Comparison of ENCODE assay signal across 9 cellular contexts in the genomic region with DNA sequence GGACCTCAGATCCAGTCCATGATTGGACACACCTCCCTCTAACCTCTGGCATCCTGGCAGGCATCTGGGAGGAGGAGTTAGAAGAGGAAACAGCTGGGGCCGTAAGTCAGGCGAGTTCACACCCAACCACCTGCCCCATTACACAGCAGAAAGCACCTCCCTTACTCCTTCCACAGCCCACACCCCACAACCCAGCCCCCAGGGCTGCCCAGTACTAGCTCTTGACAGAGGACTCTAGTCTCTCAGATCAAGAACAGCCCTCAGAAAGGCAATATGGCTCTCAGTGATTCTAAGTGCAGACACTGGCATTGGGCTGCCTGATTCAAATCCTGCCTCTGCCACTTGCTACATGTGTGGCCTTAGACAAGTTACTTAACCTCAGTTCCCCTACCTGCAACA. TPM values are rescaled to one million over a fixed set of nuclear protein-coding genes. Genes with fewer than 3 reads are reported as not detected.
A peak's percentile ranks its signal among the peaks of the same experiment; 100 is the strongest.
DNase-seq lines count a peak whose midpoint lies in the region; ATAC-seq, FAIRE-seq and TF ChIP-seq lines count a peak whose summit lies in the region.
"Had no signal": no experiment of that assay in that cellular context is flagged by ENCODE, and none has a peak within 500 bp of the region (broad histone marks: within the 10 kb centered on the region; RNA-seq: fewer than 3 reads in every experiment).

No MANE protein-coding gene starts in this region.

- H3K36me3 ChIP-seq in effector memory CD4-positive, alpha-beta T cell (ENCODE audit: control insufficient read depth, insufficient read depth, low read length): no peaks in the 10 kb centered on the region

- H3K9me3 Mint-ChIP-seq in WTC11 (no peaks in the 10 kb centered on the region), natural killer cell (no peaks in the 10 kb centered on the region)
- H3K9me3 Mint-ChIP-seq: stimulated activated naive CD8-positive, alpha-beta T cell treated with anti-CD3 and anti-CD28 coated beads, Interleukin-15, Interleukin-2, amounts not matched to agents 100 ng/mL and 50 ng/mL, for 24 hours had no signal

- no peak for DNase-seq in WTC11 (ENCODE audit: low spot score)
- no peak for DNase-seq in natural killer cell
- no peak for DNase-seq in D721Med (ENCODE audit: insufficient read length, low spot score)
- DNase-seq in effector memory CD4-positive, alpha-beta T cell: no peak
- no peak for DNase-seq in central memory CD4-positive, alpha-beta T cell

- TF ChIP-seq CTCF in WTC11 (IDR thresholded peaks at IDR 0.05) (no peak), natural killer cell (IDR thresholded peaks at IDR 0.05) (no peak), D721Med (IDR thresholded peaks at IDR 0.05; ENCODE audit: insufficient read depth, missing control alignments) (no peak)

- intact Hi-C loops in natural killer cell (cut with micrococcal nuclease): no loop called here

- no peaks in the 10 kb centered on the region for H3K4me1 ChIP-seq in effector memory CD4-positive, alpha-beta T cell (ENCODE audit: control insufficient read depth, insufficient read depth, low read length, poor library complexity, severe bottlenecking)

- CTCF ChIA-PET in WTC11 (lab: Charles Lee): interaction anchor here (0.9 to 1.9 kb wide), 7 partner anchors 12 to 429 kb away, joined by 3 to 7 read pairs (median 4); no protein-coding TSS in a partner anchor

- H3K36me3 Mint-ChIP-seq in WTC11: no peaks in the 10 kb centered on the region
- no peaks in the 10 kb centered on the region for H3K36me3 Mint-ChIP-seq in natural killer cell

- FAIRE-seq in D721Med (lab: Jason Lieb, UNC): no peak

- H3K27me3 ChIP-seq in effector memory CD4-positive, alpha-beta T cell (replicated peaks; ENCODE audit: control insufficient read depth, insufficient read depth, low read length, poor library complexity, severe bottlenecking): no peaks in the 10 kb centered on the region

- no peak overlapping the region for H3K4me3 ChIP-seq in effector memory CD4-positive, alpha-beta T cell (ENCODE audit: insufficient read depth, low read depth, low read length, poor library complexity, severe bottlenecking)

- no peaks in the 10 kb centered on the region for H3K9me3 ChIP-seq in effector memory CD4-positive, alpha-beta T cell (ENCODE audit: control insufficient read depth, low read length)

- H3K4me3 Mint-ChIP-seq in WTC11 (no peak overlapping the region), natural killer cell (no peak overlapping the region)
- H3K4me3 Mint-ChIP-seq: stimulated activated naive CD8-positive, alpha-beta T cell treated with anti-CD3 and anti-CD28 coated beads, Interleukin-15, Interleukin-2, amounts not matched to agents 100 ng/mL and 50 ng/mL, for 24 hours had no signal

- peak; percentile 75 for ATAC-seq in GM18517 (IDR thresholded peaks at IDR 0.05; ENCODE audit: unreplicated experiment)
- peak; percentile 69 for ATAC-seq in HG02885 (IDR thresholded peaks at IDR 0.05; ENCODE audit: poor library complexity, unreplicated experiment)
- ATAC-seq in WTC11: peak; percentile 49
- peak in 2 of 3 donors; percentile 43 to 63 for ATAC-seq in natural killer cell
- no peak for ATAC-seq in GM19455 (IDR thresholded peaks at IDR 0.05; ENCODE audit: unreplicated experiment)

- H3K27ac Mint-ChIP-seq in WTC11 (no peak overlapping the region), natural killer cell (no peak overlapping the region)
- H3K27ac Mint-ChIP-seq: stimulated activated naive CD8-positive, alpha-beta T cell treated with anti-CD3 and anti-CD28 coated beads, Interleukin-15, Interleukin-2, amounts not matched to agents 100 ng/mL and 50 ng/mL, for 24 hours had no signal

- H3K27me3 Mint-ChIP-seq in WTC11 (ENCODE audit: low read depth): no peaks in the 10 kb centered on the region
- peaks cover 0 to 7% of the 10 kb centered on the region in 2 donors for H3K27me3 Mint-ChIP-seq in natural killer cell (ENCODE audit: low read depth in 2 of 2)
- H3K27me3 Mint-ChIP-seq: stimulated activated naive CD8-positive, alpha-beta T cell treated with anti-CD3 and anti-CD28 coated beads, Interleukin-15, Interleukin-2, amounts not matched to agents 100 ng/mL and 50 ng/mL, for 24 hours had no signal

- H3K27ac ChIP-seq in effector memory CD4-positive, alpha-beta T cell (ENCODE audit: insufficient read depth, low read length, poor library complexity, severe bottlenecking): no peak overlapping the region

- POLR2A ChIA-PET in WTC11 (lab: Charles Lee): no interaction called here

- H3K4me1 Mint-ChIP-seq in WTC11: peaks cover 14% of the 10 kb centered on the region
- H3K4me1 Mint-ChIP-seq in natural killer cell: peaks cover 17 to 18% of the 10 kb centered on the region in 2 donors

TF ChIP-seq in WTC11, 78 proteins besides CTCF, POLR2A, EP300 and RAD21:
- TF ChIP-seq, protein P1, sequence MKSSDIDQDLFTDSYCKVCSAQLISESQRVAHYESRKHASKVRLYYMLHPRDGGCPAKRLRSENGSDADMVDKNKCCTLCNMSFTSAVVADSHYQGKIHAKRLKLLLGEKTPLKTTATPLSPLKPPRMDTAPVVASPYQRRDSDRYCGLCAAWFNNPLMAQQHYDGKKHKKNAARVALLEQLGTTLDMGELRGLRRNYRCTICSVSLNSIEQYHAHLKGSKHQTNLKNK (CRISPR knock-in tag; IDR thresholded peaks at IDR 0.05): no peak
- TF ChIP-seq, protein P2, sequence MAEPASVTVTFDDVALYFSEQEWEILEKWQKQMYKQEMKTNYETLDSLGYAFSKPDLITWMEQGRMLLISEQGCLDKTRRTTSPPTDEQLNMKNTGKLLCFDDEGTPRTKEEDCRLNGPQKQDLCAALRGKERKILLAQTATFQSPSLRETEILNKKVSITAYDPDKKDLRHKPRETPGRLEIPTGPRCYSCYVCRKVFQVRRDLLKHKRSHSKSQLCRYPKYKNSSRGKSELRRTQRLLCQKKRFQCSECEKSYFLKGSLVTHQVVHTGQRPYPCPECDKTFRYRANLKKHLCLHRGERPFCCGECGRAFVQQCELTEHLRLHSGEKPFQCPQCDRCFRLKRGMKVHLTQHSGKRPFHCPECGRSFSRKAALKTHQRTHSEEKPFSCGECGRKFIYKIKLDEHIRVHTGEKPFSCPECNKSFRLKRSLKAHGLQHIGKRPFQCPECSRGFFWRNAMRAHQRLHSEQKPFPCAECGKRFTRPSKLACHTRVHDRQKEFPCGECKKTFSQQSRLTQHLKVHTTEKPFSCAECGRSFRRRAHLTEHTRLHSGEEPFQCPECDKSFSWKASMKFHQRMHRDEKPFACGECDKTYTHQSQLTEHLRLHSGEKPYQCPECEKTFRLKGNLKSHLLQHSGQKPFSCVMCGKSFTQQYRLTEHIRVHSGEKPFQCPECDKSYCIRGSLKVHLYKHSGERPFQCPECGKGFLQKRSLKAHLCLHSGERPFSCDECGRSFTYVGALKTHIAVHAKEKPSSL (CRISPR knock-in tag; conservative IDR thresholded peaks at IDR 0.05): no peak
- TF ChIP-seq, protein P3, sequence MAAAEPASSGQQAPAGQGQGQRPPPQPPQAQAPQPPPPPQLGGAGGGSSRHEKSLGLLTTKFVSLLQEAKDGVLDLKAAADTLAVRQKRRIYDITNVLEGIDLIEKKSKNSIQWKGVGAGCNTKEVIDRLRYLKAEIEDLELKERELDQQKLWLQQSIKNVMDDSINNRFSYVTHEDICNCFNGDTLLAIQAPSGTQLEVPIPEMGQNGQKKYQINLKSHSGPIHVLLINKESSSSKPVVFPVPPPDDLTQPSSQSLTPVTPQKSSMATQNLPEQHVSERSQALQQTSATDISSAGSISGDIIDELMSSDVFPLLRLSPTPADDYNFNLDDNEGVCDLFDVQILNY (CRISPR knock-in tag; IDR thresholded peaks at IDR 0.05): no peak
- TF ChIP-seq, protein P4, sequence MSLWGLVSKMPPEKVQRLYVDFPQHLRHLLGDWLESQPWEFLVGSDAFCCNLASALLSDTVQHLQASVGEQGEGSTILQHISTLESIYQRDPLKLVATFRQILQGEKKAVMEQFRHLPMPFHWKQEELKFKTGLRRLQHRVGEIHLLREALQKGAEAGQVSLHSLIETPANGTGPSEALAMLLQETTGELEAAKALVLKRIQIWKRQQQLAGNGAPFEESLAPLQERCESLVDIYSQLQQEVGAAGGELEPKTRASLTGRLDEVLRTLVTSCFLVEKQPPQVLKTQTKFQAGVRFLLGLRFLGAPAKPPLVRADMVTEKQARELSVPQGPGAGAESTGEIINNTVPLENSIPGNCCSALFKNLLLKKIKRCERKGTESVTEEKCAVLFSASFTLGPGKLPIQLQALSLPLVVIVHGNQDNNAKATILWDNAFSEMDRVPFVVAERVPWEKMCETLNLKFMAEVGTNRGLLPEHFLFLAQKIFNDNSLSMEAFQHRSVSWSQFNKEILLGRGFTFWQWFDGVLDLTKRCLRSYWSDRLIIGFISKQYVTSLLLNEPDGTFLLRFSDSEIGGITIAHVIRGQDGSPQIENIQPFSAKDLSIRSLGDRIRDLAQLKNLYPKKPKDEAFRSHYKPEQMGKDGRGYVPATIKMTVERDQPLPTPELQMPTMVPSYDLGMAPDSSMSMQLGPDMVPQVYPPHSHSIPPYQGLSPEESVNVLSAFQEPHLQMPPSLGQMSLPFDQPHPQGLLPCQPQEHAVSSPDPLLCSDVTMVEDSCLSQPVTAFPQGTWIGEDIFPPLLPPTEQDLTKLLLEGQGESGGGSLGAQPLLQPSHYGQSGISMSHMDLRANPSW (CRISPR knock-in tag; conservative IDR thresholded peaks at IDR 0.05; ENCODE audit: low read depth): no peak
- TF ChIP-seq CBFB (CRISPR knock-in tag; IDR thresholded peaks at IDR 0.05; ENCODE audit: low read depth) (no peak), ZNF317 (CRISPR knock-in tag; IDR thresholded peaks at IDR 0.05; ENCODE audit: borderline replicate concordance, low read depth) (no peak), ZNF671 (CRISPR knock-in tag; IDR thresholded peaks at IDR 0.05) (no peak), TCF7 (CRISPR knock-in tag; IDR thresholded peaks at IDR 0.05; ENCODE audit: low read depth) (no peak), TP53 (CRISPR knock-in tag; IDR thresholded peaks at IDR 0.05) (no peak), KAT7 (CRISPR knock-in tag; IDR thresholded peaks at IDR 0.05; ENCODE audit: borderline replicate concordance) (no peak), GABPB1 (CRISPR knock-in tag; IDR thresholded peaks at IDR 0.05) (no peak)
TF ChIP-seq in WTC11: peak in this region for 0.

RNA-seq across cellular contexts. Expression of a gene that starts 34.1 kb away (rescaled TPM):
- total RNA-seq in WTC11 (2021): 4.1 to 7.3 TPM (median 5.3 TPM) in 3 replicates
- 1 to 10 TPM in 1 of 3 donors, under 1 TPM in 2; 0.40 to 1.8 (median 0.63) TPM for total RNA-seq in natural killer cell
